Comparison of ENCODE assay signal across 8 cellular contexts in the genomic region with DNA sequence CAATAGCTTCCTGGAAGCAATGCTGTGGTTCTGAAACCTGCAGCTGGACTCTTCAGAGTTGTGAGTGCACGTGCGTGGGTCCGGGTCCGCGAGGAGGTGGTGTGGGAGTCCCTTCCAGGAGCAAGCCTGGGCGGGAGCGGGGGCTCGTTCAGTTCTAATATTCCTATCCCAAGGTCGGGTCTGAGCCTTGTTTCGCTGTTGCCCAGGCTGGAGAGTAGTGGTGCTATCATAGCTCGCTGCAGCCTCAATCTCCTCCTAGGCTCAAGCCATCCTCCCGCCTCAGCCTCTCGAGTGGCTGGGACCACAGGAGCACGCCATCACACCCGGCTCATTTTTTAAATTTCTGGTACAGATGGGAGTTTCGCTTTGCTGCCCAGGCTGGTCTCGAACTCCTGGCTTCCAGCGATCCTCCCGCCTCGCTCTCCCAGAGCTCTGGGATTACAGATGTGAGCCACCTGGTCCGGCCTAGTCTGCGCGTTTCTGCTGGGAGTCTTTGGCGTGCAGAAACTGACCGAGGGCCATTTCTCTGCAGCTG. TPM values are rescaled to one million over a fixed set of nuclear protein-coding genes. Genes with fewer than 3 reads are reported as not detected.
A peak's percentile ranks its signal among the peaks of the same experiment; 100 is the strongest.
DNase-seq lines count a peak whose midpoint lies in the region; ATAC-seq and TF ChIP-seq lines count a peak whose summit lies in the region.

No MANE protein-coding gene starts in this region.

- H3K27me3 ChIP-seq in NT2/D1 (ENCODE audit: insufficient read depth, insufficient read length) (peaks cover 22% of the 10 kb centered on the region), duodenal mucosa (ENCODE audit: control insufficient read depth in 1 of 2, insufficient read depth in 2 of 2, low read length in 2 of 2) (no peaks in the 10 kb centered on the region), neural cell (ENCODE audit: insufficient read depth, low read depth, low read length) (peaks cover 22% of the 10 kb centered on the region)

- no peak for ATAC-seq in GM21786 (IDR thresholded peaks at IDR 0.05; ENCODE audit: unreplicated experiment)

- H3K36me3 ChIP-seq in NT2/D1 (ENCODE audit: insufficient read depth, insufficient read length, low read length): peaks cover 4% of the 10 kb centered on the region
- H3K36me3 ChIP-seq in duodenal mucosa (ENCODE audit: control insufficient read depth in 1 of 2, insufficient read depth in 2 of 2, low read length in 2 of 2): peaks cover 0 to 5% of the 10 kb centered on the region in 2 donors
- H3K36me3 ChIP-seq in neural cell (ENCODE audit: insufficient read depth, low read length): no peaks in the 10 kb centered on the region

- no peaks in the 10 kb centered on the region for H4K20me1 ChIP-seq in neural cell (ENCODE audit: insufficient read depth)

- H3K9ac ChIP-seq in NT2/D1 (ENCODE audit: insufficient read length, low read depth): peak overlapping the region; percentile 93
- H3K9ac ChIP-seq in duodenal mucosa (ENCODE audit: low read depth in 1 of 2, low read length in 2 of 2): peak overlapping the region; percentile 49 to 56
- peak overlapping the region; percentile 88 for H3K9ac ChIP-seq in neural cell (ENCODE audit: low read length)

- peak; percentile 51 for DNase-seq in COLO668 (lab: John Stamatoyannopoulos, UW; ENCODE audit: unreplicated experiment)
- DNase-seq in NT2/D1 (ENCODE audit: low read depth, low spot score): no peak
- no peak for DNase-seq in iPS-NIHi11 (ENCODE audit: low spot score)
- no peak for DNase-seq in KBM-7
- DNase-seq in stimulated activated CD4-positive, alpha-beta T cell treated with anti-CD3 and anti-CD28 coated beads, Interleukin-2, amount 100 ng/mL, for 48 hours: no peak

- H2AFZ ChIP-seq in neural cell (ENCODE audit: low read depth, low read length): peak overlapping the region; percentile 94

- H3K79me2 ChIP-seq in neural cell (replicated peaks; ENCODE audit: insufficient read depth, low read length): peaks cover 30% of the 10 kb centered on the region

- H3K9me3 ChIP-seq in NT2/D1 (ENCODE audit: insufficient read depth, low read length) (no peaks in the 10 kb centered on the region), duodenal mucosa (ENCODE audit: control insufficient read depth in 1 of 2, low read length in 2 of 2) (peaks cover 5 to 9% of the 10 kb centered on the region in 2 donors), neural cell (ENCODE audit: low read length) (peaks cover 9% of the 10 kb centered on the region)

- H3K4me3 ChIP-seq in NT2/D1 (ENCODE audit: insufficient read length, low read depth): peak overlapping the region; percentile 90
- H3K4me3 ChIP-seq in duodenal mucosa (ENCODE audit: low read depth in 1 of 2, low read length in 2 of 2): peak overlapping the region; percentile 62 to 63
- H3K4me3 ChIP-seq in neural cell (ENCODE audit: low read length): peak overlapping the region; percentile 80

- H3K27ac ChIP-seq in duodenal mucosa (ENCODE audit: low read depth, low read length) (no peak overlapping the region), neural cell (ENCODE audit: low read length) (peak overlapping the region; percentile 83)

- H3K4me1 ChIP-seq in NT2/D1 (ENCODE audit: insufficient read depth, insufficient read length) (no peaks in the 10 kb centered on the region), duodenal mucosa (ENCODE audit: control insufficient read depth in 1 of 2, insufficient read depth in 2 of 2, low read length in 2 of 2) (peaks cover 0 to 11% of the 10 kb centered on the region in 2 donors)

- TF ChIP-seq EP300 in neural cell (conservative IDR thresholded peaks at IDR 0.05; ENCODE audit: poor library complexity, severe bottlenecking): no peak

- H3F3A ChIP-seq in neural cell (ENCODE audit: insufficient read depth, low read length, poor library complexity, severe bottlenecking): no peaks in the 10 kb centered on the region

- in situ Hi-C loops in KBM-7 (cut with MboI; ENCODE audit: low pct_unique_long_range_greater_than_20kb, low sequenced_read_pairs): no loop called here

- peak overlapping the region; percentile 53 for H3K4me2 ChIP-seq in neural cell (ENCODE audit: low read length)

- TF ChIP-seq RAD21 in neural cell (conservative IDR thresholded peaks at IDR 0.05): no peak

- TF ChIP-seq CTCF in neural cell (IDR thresholded peaks at IDR 0.05; ENCODE audit: poor library complexity, severe bottlenecking): no peak

- no peaks in the 10 kb centered on the region for H3K9me2 ChIP-seq in neural cell (ENCODE audit: insufficient read depth, low read length)

TF ChIP-seq in neural cell, 6 proteins besides CTCF, POLR2A, EP300 and RAD21:
- TF ChIP-seq POLR2AphosphoS5 (IDR thresholded peaks at IDR 0.05) (no peak), EZH2 (IDR thresholded peaks at IDR 0.05; ENCODE audit: borderline replicate concordance, insufficient read depth, low read length, poor library complexity, severe bottlenecking) (no peak)
TF ChIP-seq in neural cell: peak in this region for 0.

RNA-seq across cellular contexts. Expression of a gene that starts 0.6 kb away (rescaled TPM):
- 17.1 and 19.7 TPM in 2 replicates for polyA plus RNA-seq in neural cell
- 53.6 and 63.2 TPM in 2 replicates for polyA minus RNA-seq in neural cell

RNA-seq across cellular contexts. Expression of a gene that starts 38.8 kb away (rescaled TPM):
- 16.1 and 16.4 TPM in 2 replicates for polyA plus RNA-seq in neural cell
- polyA minus RNA-seq in neural cell: 64.9 and 65.5 TPM in 2 replicates
